In the genomic region with DNA sequence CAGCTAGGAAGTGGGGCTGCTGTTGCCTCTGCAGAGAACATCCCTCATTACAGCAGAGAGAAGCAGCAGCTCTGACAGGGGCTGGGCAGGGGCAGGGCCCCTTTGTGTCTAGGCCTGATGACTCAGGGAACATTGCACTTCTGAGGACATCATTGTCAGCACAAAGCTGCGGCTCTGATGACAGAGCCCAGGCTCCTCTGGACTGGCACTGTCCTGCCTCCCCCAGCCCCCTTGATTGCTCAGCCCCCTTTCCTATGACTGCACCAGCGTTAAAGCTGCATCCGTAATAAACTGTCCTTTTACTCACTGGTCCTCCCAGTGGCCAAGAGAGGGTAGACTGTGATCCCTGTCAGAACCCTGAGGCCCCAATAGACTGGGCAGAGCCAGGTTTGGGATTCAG, we compare ENCODE assay signal across 13 cellular contexts. TPM values are rescaled to one million over a fixed set of nuclear protein-coding genes. Genes with fewer than 3 reads are reported as not detected.
DNase-seq lines count a peak whose midpoint lies in the region; FAIRE-seq and TF ChIP-seq lines count a peak whose summit lies in the region.
"Had no signal": no experiment of that assay in that cellular context is flagged by ENCODE, and none has a peak within 500 bp of the region (broad histone marks: within the 10 kb centered on the region; RNA-seq: fewer than 3 reads in every experiment).

No MANE protein-coding gene starts in this region.

- no peak overlapping the region for H3K4me2 ChIP-seq in Karpas-422 (ENCODE audit: low read depth, low read length, poor library complexity, severe bottlenecking)

- H3K79me2 ChIP-seq in Karpas-422 (ENCODE audit: low read length) = no peaks in the 10 kb centered on the region

- no peaks in the 10 kb centered on the region for H3K9me2 ChIP-seq in Karpas-422 (replicated peaks; ENCODE audit: insufficient read depth, low read length)

- peak; percentile 58 for DNase-seq in ELF-1 (ENCODE audit: low read depth, low spot score)
- DNase-seq in Karpas-422 = peak; percentile 49
- no peak for DNase-seq in bronchial epithelial cell (ENCODE audit: low read depth)
- DNase-seq in nephron progenitor cell = no peak
- no peak for DNase-seq in immature natural killer cell
- no peak for DNase-seq in DMS79 (lab: John Stamatoyannopoulos, UW)
- DNase-seq in GM19239 (ENCODE audit: insufficient read length, low spot score) = no peak
- no peak for DNase-seq in substantia nigra (lab: John Stamatoyannopoulos, UW)
- DNase-seq: activated CD4-positive, alpha-beta T cell treated with anti-CD3 and anti-CD28 coated beads, Interleukin-2, amount 10 ng/mL, durations not matched to agents 7 days and 5 days; amniotic stem cell; heart right ventricle; ovary had no signal

- H3K9me3 Mint-ChIP-seq in nephron progenitor cell (peaks cover 4% of the 10 kb centered on the region), immature natural killer cell (no peaks in the 10 kb centered on the region)
- H3K9me3 Mint-ChIP-seq: activated CD4-positive, alpha-beta T cell treated with anti-CD3 and anti-CD28 coated beads, Interleukin-2, amount 10 ng/mL, durations not matched to agents 7 days and 5 days had no signal

- no peaks in the 10 kb centered on the region for H3K36me3 Mint-ChIP-seq in nephron progenitor cell (ENCODE audit: low read depth)
- no peaks in the 10 kb centered on the region for H3K36me3 Mint-ChIP-seq in immature natural killer cell

- H3K4me3 ChIP-seq in Karpas-422 (ENCODE audit: low read length) (no peak overlapping the region), bronchial epithelial cell (ENCODE audit: low read depth, low read length) (no peak overlapping the region)
- H3K4me3 ChIP-seq: heart right ventricle, ovary had no signal

- TF ChIP-seq CTCF in bronchial epithelial cell (IDR thresholded peaks at IDR 0.05; ENCODE audit: insufficient read depth, low read length, severe bottlenecking) (peak; percentile 39), nephron progenitor cell (IDR thresholded peaks at IDR 0.05) (peak; percentile 45)

- no peaks in the 10 kb centered on the region for H3K9me3 ChIP-seq in Karpas-422 (ENCODE audit: low read length)
- H3K9me3 ChIP-seq: ovary had no signal

- peaks cover 63% of the 10 kb centered on the region for H3K4me1 Mint-ChIP-seq in nephron progenitor cell
- H3K4me1 Mint-ChIP-seq in immature natural killer cell = no peaks in the 10 kb centered on the region
- H3K4me1 Mint-ChIP-seq: activated CD4-positive, alpha-beta T cell treated with anti-CD3 and anti-CD28 coated beads, Interleukin-2, amount 10 ng/mL, durations not matched to agents 7 days and 5 days had no signal

- H3K36me3 ChIP-seq in Karpas-422 (ENCODE audit: insufficient read depth, low read length) (no peaks in the 10 kb centered on the region), bronchial epithelial cell (ENCODE audit: control insufficient read depth, insufficient read depth, low read length) (no peaks in the 10 kb centered on the region)
- H3K36me3 ChIP-seq: heart right ventricle, ovary had no signal

- H3K27me3 ChIP-seq in Karpas-422 (ENCODE audit: low read length) (no peaks in the 10 kb centered on the region), bronchial epithelial cell (ENCODE audit: control insufficient read depth, insufficient read depth, low read length) (peaks cover 4% of the 10 kb centered on the region)
- H3K27me3 ChIP-seq: ovary had no signal

- no peak overlapping the region for H3K27ac ChIP-seq in Karpas-422 (ENCODE audit: low read length)
- no peak overlapping the region for H3K27ac ChIP-seq in substantia nigra (ENCODE audit: low read depth, low read length, poor library complexity, severe bottlenecking)
- H3K27ac ChIP-seq: heart right ventricle, ovary had no signal

- H3K9ac ChIP-seq in Karpas-422 (ENCODE audit: low read length) = no peak overlapping the region

- no peaks in the 10 kb centered on the region for H4K20me1 ChIP-seq in Karpas-422 (ENCODE audit: insufficient read depth, low read depth, low read length)

- H3K4me3 Mint-ChIP-seq in nephron progenitor cell (no peak overlapping the region), immature natural killer cell (no peak overlapping the region)
- H3K4me3 Mint-ChIP-seq: activated CD4-positive, alpha-beta T cell treated with anti-CD3 and anti-CD28 coated beads, Interleukin-2, amount 10 ng/mL, durations not matched to agents 7 days and 5 days had no signal

- H3K27me3 Mint-ChIP-seq in nephron progenitor cell (ENCODE audit: low read depth, poor library complexity) (peaks cover 47% of the 10 kb centered on the region), immature natural killer cell (ENCODE audit: low read depth in 3 of 3) (peaks cover 3 to 15% (median 5%) of the 10 kb centered on the region in 3 donors)

- no peaks in the 10 kb centered on the region for H3K4me1 ChIP-seq in Karpas-422 (ENCODE audit: low read length)
- H3K4me1 ChIP-seq: heart right ventricle had no signal

- H2AFZ ChIP-seq in Karpas-422 (ENCODE audit: low read length) = no peak overlapping the region

- H3K27ac Mint-ChIP-seq in nephron progenitor cell (no peak overlapping the region), immature natural killer cell (no peak overlapping the region)
- H3K27ac Mint-ChIP-seq: activated CD4-positive, alpha-beta T cell treated with anti-CD3 and anti-CD28 coated beads, Interleukin-2, amount 10 ng/mL, durations not matched to agents 7 days and 5 days had no signal

- FAIRE-seq in bronchial epithelial cell (lab: Jason Lieb, UNC) = no peak
- FAIRE-seq in GM19239 (lab: Jason Lieb, UNC) = no peak

RNA-seq across cellular contexts. Expression of gene TRH, which starts 18.3 kb away (rescaled TPM):
- total RNA-seq in Karpas-422 (2014; rRNA removed; shearing (Covaris generic); ENCODE audit: low replicate concordance) = not detected in 2 replicates
- not detected in 2 replicates for total RNA-seq in bronchial epithelial cell
- not detected for polyA plus RNA-seq in immature natural killer cell
- total RNA-seq: activated CD4-positive, alpha-beta T cell treated with anti-CD3 and anti-CD28 coated beads, Interleukin-2, amount 10 ng/mL, durations not matched to agents 7 days and 5 days; H4 had no signal

Comparison
In these comparisons a context has a peak if more than half of its experiments do, and no peak if none do; other contexts are left out.
1. DNase-seq: peak in ELF-1 (single experiment) and Karpas-422 (single experiment); none in bronchial epithelial cell (single experiment), nephron progenitor cell (single experiment), immature natural killer cell (0 of 3), DMS79 (single experiment), GM19239 (single experiment) and substantia nigra (0 of 49).